ENCODE assay signal across 14 cellular contexts in genomic region chr16:50977064-50977621, GRCh38.
DNase-seq lines count a peak whose midpoint lies in the region; ATAC-seq and TF ChIP-seq lines count a peak whose summit lies in the region.
"Had no signal": no experiment of that assay in that cellular context is flagged by ENCODE, and none has a peak within 500 bp of the region (broad histone marks: within the 10 kb centered on the region; RNA-seq: fewer than 3 reads in every experiment).

No MANE protein-coding gene starts in this region.

- no peak overlapping the region for H3K4me3 ChIP-seq in neural progenitor cell
- H3K4me3 ChIP-seq: BLaER1 treated with 17β-estradiol and CSF1 and Interleukin-3, amounts not matched to agents 10 nM and 100 nM; GM23248; HAP-1 had no signal

- peaks cover 2% of the 10 kb centered on the region for H3K27me3 Mint-ChIP-seq in glutamatergic neuron (ENCODE audit: unreplicated experiment)
- peaks cover 12% of the 10 kb centered on the region for H3K27me3 Mint-ChIP-seq in neural progenitor cell (ENCODE audit: insufficient read depth, low read depth)
- no peaks in the 10 kb centered on the region; the same call in none of the 2 replicates for H3K27me3 Mint-ChIP-seq in HFFc6 (ENCODE audit: insufficient read depth)

- H3K9ac ChIP-seq in neural progenitor cell, result no peak overlapping the region
- H3K9ac ChIP-seq: BLaER1 treated with 17β-estradiol and CSF1 and Interleukin-3, amounts not matched to agents 10 nM and 100 nM; GM23248 had no signal

- no peak for TF ChIP-seq EP300 in Ishikawa (IDR thresholded peaks at IDR 0.05; ENCODE audit: borderline replicate concordance)

- no peaks in the 10 kb centered on the region for H3K9me3 ChIP-seq in neural progenitor cell (ENCODE audit: low read depth)
- H3K9me3 ChIP-seq: BLaER1 treated with 17β-estradiol and CSF1 and Interleukin-3, amounts not matched to agents 10 nM and 100 nM; HAP-1 had no signal

- H3K4me1 Mint-ChIP-seq in glutamatergic neuron (ENCODE audit: low read depth, unreplicated experiment), result peaks cover 4% of the 10 kb centered on the region
- peaks cover 20% of the 10 kb centered on the region for H3K4me1 Mint-ChIP-seq in neural progenitor cell
- H3K4me1 Mint-ChIP-seq in HFFc6 (ENCODE audit: low read depth), result no peaks in the 10 kb centered on the region

- no peak overlapping the region for H2AFZ ChIP-seq in neural progenitor cell (replicated peaks)
- H2AFZ ChIP-seq: GM23248 had no signal

- DNase-seq in glutamatergic neuron (peak; percentile 22), neural progenitor cell (ENCODE audit: low spot score) (peak; percentile 6), NCI-H128 (lab: John Stamatoyannopoulos, UW; ENCODE audit: unreplicated experiment) (no peak), HFFc6 (no peak)
- DNase-seq: Calu3; CD8-positive, alpha-beta T cell; DMS79 treated with DMSO at 0.1 percent for 48 hours; GF-D8; GM23248 had no signal

- no peaks in the 10 kb centered on the region for H3K36me3 ChIP-seq in neural progenitor cell
- H3K36me3 ChIP-seq: BLaER1 treated with 17β-estradiol and CSF1 and Interleukin-3, amounts not matched to agents 10 nM and 100 nM; HAP-1 had no signal

- no peak overlapping the region for H3K27ac ChIP-seq in neural progenitor cell
- H3K27ac ChIP-seq: BLaER1 treated with 17β-estradiol and CSF1 and Interleukin-3, amounts not matched to agents 10 nM and 100 nM; GM23248 had no signal

- H3K9me3 Mint-ChIP-seq in glutamatergic neuron (ENCODE audit: unreplicated experiment), result peaks cover 1% of the 10 kb centered on the region
- peaks cover 3% of the 10 kb centered on the region for H3K9me3 Mint-ChIP-seq in neural progenitor cell
- peaks cover 17% of the 10 kb centered on the region for H3K9me3 Mint-ChIP-seq in HFFc6
- H3K9me3 Mint-ChIP-seq: CD8-positive, alpha-beta T cell had no signal

- no peak overlapping the region for H3K4me2 ChIP-seq in neural progenitor cell
- H3K4me2 ChIP-seq: BLaER1 treated with 17β-estradiol and CSF1 and Interleukin-3, amounts not matched to agents 10 nM and 100 nM had no signal

- H3K79me2 ChIP-seq in neural progenitor cell (ENCODE audit: low read depth), result no peaks in the 10 kb centered on the region

- H3K27me3 ChIP-seq in neural progenitor cell, result no peaks in the 10 kb centered on the region
- H3K27me3 ChIP-seq: BLaER1 treated with 17β-estradiol and CSF1 and Interleukin-3, amounts not matched to agents 10 nM and 100 nM had no signal

- TF ChIP-seq RAD21 in Ishikawa (IDR thresholded peaks at IDR 0.05; ENCODE audit: low read depth), result 0 out of 2 replicates have a peak, but pooled peaks have one; percentile 3

- H3K27ac Mint-ChIP-seq in glutamatergic neuron (ENCODE audit: unreplicated experiment) (no peak overlapping the region), neural progenitor cell (no peak overlapping the region), HFFc6 (no peak overlapping the region)
- H3K27ac Mint-ChIP-seq: B cell; CD8-positive, alpha-beta T cell had no signal

- TF ChIP-seq CTCF in glutamatergic neuron (IDR thresholded peaks at IDR 0.05; ENCODE audit: partially characterized antibody, unreplicated experiment), result no peak
- no peak for TF ChIP-seq CTCF in neural progenitor cell (IDR thresholded peaks at IDR 0.05)
- no peak for TF ChIP-seq CTCF in HFFc6 (IDR thresholded peaks at IDR 0.05)

- H3K36me3 Mint-ChIP-seq in glutamatergic neuron (ENCODE audit: unreplicated experiment), result peaks cover 10% of the 10 kb centered on the region
- H3K36me3 Mint-ChIP-seq in neural progenitor cell, result no peaks in the 10 kb centered on the region
- no peaks in the 10 kb centered on the region for H3K36me3 Mint-ChIP-seq in HFFc6 (ENCODE audit: low read depth)
- H3K36me3 Mint-ChIP-seq: CD8-positive, alpha-beta T cell had no signal

- ATAC-seq in GM21717 (IDR thresholded peaks at IDR 0.05; ENCODE audit: unreplicated experiment), result no peak
- ATAC-seq: CD8-positive, alpha-beta T cell had no signal

- no peak overlapping the region for H3K4me3 Mint-ChIP-seq in glutamatergic neuron (ENCODE audit: unreplicated experiment)
- H3K4me3 Mint-ChIP-seq in neural progenitor cell, result no peak overlapping the region
- H3K4me3 Mint-ChIP-seq in HFFc6, result no peak overlapping the region
- H3K4me3 Mint-ChIP-seq: B cell; CD8-positive, alpha-beta T cell had no signal

- no peaks in the 10 kb centered on the region for H3F3A ChIP-seq in neural progenitor cell (ENCODE audit: low read depth)

- no peaks in the 10 kb centered on the region for H3K4me1 ChIP-seq in neural progenitor cell
- H3K4me1 ChIP-seq: HAP-1 had no signal

- no peaks in the 10 kb centered on the region for H4K20me1 ChIP-seq in neural progenitor cell (ENCODE audit: low read depth)
- H4K20me1 ChIP-seq: BLaER1 treated with 17β-estradiol and CSF1 and Interleukin-3, amounts not matched to agents 10 nM and 100 nM had no signal

TF ChIP-seq in Ishikawa, 13 proteins besides CTCF, POLR2A, EP300 and RAD21:
- TF ChIP-seq EGR1 (IDR thresholded peaks at IDR 0.05), result no peak
- TF ChIP-seq FOXM1 (IDR thresholded peaks at IDR 0.05; ENCODE audit: borderline replicate concordance, low read depth), result no peak
- TF ChIP-seq TCF12 (IDR thresholded peaks at IDR 0.05; ENCODE audit: low read depth), result no peak
- TF ChIP-seq, protein P1, sequence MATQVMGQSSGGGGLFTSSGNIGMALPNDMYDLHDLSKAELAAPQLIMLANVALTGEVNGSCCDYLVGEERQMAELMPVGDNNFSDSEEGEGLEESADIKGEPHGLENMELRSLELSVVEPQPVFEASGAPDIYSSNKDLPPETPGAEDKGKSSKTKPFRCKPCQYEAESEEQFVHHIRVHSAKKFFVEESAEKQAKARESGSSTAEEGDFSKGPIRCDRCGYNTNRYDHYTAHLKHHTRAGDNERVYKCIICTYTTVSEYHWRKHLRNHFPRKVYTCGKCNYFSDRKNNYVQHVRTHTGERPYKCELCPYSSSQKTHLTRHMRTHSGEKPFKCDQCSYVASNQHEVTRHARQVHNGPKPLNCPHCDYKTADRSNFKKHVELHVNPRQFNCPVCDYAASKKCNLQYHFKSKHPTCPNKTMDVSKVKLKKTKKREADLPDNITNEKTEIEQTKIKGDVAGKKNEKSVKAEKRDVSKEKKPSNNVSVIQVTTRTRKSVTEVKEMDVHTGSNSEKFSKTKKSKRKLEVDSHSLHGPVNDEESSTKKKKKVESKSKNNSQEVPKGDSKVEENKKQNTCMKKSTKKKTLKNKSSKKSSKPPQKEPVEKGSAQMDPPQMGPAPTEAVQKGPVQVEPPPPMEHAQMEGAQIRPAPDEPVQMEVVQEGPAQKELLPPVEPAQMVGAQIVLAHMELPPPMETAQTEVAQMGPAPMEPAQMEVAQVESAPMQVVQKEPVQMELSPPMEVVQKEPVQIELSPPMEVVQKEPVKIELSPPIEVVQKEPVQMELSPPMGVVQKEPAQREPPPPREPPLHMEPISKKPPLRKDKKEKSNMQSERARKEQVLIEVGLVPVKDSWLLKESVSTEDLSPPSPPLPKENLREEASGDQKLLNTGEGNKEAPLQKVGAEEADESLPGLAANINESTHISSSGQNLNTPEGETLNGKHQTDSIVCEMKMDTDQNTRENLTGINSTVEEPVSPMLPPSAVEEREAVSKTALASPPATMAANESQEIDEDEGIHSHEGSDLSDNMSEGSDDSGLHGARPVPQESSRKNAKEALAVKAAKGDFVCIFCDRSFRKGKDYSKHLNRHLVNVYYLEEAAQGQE (IDR thresholded peaks at IDR 0.05; ENCODE audit: low read depth), result no peak
- no peak for TF ChIP-seq ZBTB7A (IDR thresholded peaks at IDR 0.05; ENCODE audit: low read depth)
- TF ChIP-seq MAX (IDR thresholded peaks at IDR 0.05), result no peak
- no peak for TF ChIP-seq TAF1 (IDR thresholded peaks at IDR 0.05; ENCODE audit: low read depth)
- TF ChIP-seq CEBPB (IDR thresholded peaks at IDR 0.05), result no peak
- no peak for TF ChIP-seq TEAD4 (IDR thresholded peaks at IDR 0.05)
- no peak for TF ChIP-seq YY1 (IDR thresholded peaks at IDR 0.05; ENCODE audit: low read depth)
- no peak for TF ChIP-seq CREB1 (IDR thresholded peaks at IDR 0.05; ENCODE audit: low read depth)
- TF ChIP-seq, protein P2, sequence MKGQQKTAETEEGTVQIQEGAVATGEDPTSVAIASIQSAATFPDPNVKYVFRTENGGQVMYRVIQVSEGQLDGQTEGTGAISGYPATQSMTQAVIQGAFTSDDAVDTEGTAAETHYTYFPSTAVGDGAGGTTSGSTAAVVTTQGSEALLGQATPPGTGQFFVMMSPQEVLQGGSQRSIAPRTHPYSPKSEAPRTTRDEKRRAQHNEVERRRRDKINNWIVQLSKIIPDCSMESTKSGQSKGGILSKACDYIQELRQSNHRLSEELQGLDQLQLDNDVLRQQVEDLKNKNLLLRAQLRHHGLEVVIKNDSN (IDR thresholded peaks at IDR 0.05), result no peak
- no peak for TF ChIP-seq NFIC (IDR thresholded peaks at IDR 0.05)

Comparison
In these comparisons a context has a peak if more than half of its experiments do, and no peak if none do; other contexts are left out.
1. DNase-seq: peak in glutamatergic neuron (single experiment) and neural progenitor cell (single experiment); none in NCI-H128 (single experiment) and HFFc6 (single experiment).